Comparison of ENCODE assay signal across 17 cellular contexts in the genomic region with DNA sequence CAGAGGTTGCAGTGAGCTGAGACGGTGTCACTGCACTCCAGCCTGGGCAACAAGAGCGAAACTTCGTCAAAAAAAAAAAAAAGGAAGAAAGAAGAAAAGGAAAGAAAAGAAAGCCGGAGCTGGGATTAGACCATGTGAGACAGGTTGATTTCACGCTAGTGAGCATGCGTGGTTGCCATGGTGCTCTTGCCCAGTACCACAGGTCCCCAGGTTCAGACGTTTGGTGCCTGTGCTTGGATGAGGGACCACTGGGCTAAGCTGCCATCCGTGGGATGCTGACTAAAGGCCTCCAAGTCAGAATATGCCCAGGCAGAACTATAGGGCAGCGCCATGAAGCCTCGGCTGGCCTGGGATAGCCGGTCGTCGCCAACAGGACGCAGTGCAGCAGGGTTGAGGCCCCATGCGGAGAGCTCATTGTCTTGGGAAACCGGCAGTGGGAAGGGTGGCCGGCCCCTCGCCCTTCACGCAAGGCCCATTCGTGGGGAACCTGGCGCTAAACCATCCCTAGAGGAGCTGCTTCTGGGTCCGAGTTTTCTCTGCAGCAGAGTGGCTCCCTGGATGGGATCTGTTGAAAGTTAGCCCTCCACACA. TPM values are rescaled to one million over a fixed set of nuclear protein-coding genes. Genes with fewer than 3 reads are reported as not detected.
DNase-seq lines count a peak whose midpoint lies in the region; ATAC-seq and TF ChIP-seq lines count a peak whose summit lies in the region.
"Had no signal": no experiment of that assay in that cellular context is flagged by ENCODE, and none has a peak within 500 bp of the region (broad histone marks: within the 10 kb centered on the region; RNA-seq: fewer than 3 reads in every experiment).

No MANE protein-coding gene starts in this region.

- no peak overlapping the region for H3K27ac ChIP-seq in endodermal cell (ENCODE audit: low read depth, low read length)
- no peak overlapping the region for H3K27ac ChIP-seq in neuronal stem cell (replicated peaks; ENCODE audit: low read length)
- no peak overlapping the region for H3K27ac ChIP-seq in Karpas-422 (ENCODE audit: low read length)
- no peak overlapping the region for H3K27ac ChIP-seq in body of pancreas
- H3K27ac ChIP-seq: BLaER1 treated with 17β-estradiol and CSF1 and Interleukin-3, amounts not matched to agents 10 nM and 100 nM had no signal

- no peaks in the 10 kb centered on the region for H3K4me1 ChIP-seq in endodermal cell (ENCODE audit: control insufficient read depth, insufficient read depth, low read length)
- no peaks in the 10 kb centered on the region for H3K4me1 ChIP-seq in neuronal stem cell (ENCODE audit: control insufficient read depth in 2 of 2, insufficient read depth in 1 of 2, low read depth in 1 of 2, low read length in 2 of 2)
- H3K4me1 ChIP-seq in Karpas-422 (ENCODE audit: low read length), result peaks cover 13% of the 10 kb centered on the region
- no peaks in the 10 kb centered on the region for H3K4me1 ChIP-seq in body of pancreas
- H3K4me1 ChIP-seq: BLaER1 treated with 17β-estradiol and CSF1 and Interleukin-3, amounts not matched to agents 10 nM and 100 nM had no signal

- H3K18ac ChIP-seq in neuronal stem cell (ENCODE audit: low read length), result no peak overlapping the region

- H2BK15ac ChIP-seq in neuronal stem cell (ENCODE audit: low read length), result no peak overlapping the region

- H3K27ac Mint-ChIP-seq in endodermal cell, result no peak overlapping the region
- H3K27ac Mint-ChIP-seq: CD4-positive, CD25-positive, alpha-beta regulatory T cell had no signal

- ATAC-seq in HG02642 (IDR thresholded peaks at IDR 0.05; ENCODE audit: poor library complexity, unreplicated experiment) (no peak), GM18498 (IDR thresholded peaks at IDR 0.05; ENCODE audit: unreplicated experiment) (no peak), body of pancreas (no peak)

- WGBS in endodermal cell (ENCODE audit: insufficient coverage in 1 of 2, insufficient read length in 1 of 2), 2 experiments, result 79 to 86% methylated on average over 18 to 22 of the region's 22 CpGs
- WGBS in neuronal stem cell (ENCODE audit: extremely low coverage in 2 of 2, insufficient read length in 2 of 2, insufficient replicate concordance in 1 of 2), 2 donors, result no CpG with 5 or more reads among the region's 22 CpGs
- WGBS in body of pancreas, 2 donors, result 74 to 80% methylated on average over 15 to 22 of the region's 22 CpGs

- H3K4ac ChIP-seq in neuronal stem cell (ENCODE audit: low read length), result no peak overlapping the region

- no peak for TF ChIP-seq POLR2A in body of pancreas (IDR thresholded peaks at IDR 0.05)

- H3K4me2 ChIP-seq in neuronal stem cell (ENCODE audit: insufficient read depth, low read length, poor library complexity, severe bottlenecking) (no peak overlapping the region), Karpas-422 (ENCODE audit: low read depth, low read length, poor library complexity, severe bottlenecking) (no peak overlapping the region)
- H3K4me2 ChIP-seq: BLaER1 treated with 17β-estradiol and CSF1 and Interleukin-3, amounts not matched to agents 10 nM and 100 nM had no signal

- H3K9me3 Mint-ChIP-seq in endodermal cell, result peaks cover 33% of the 10 kb centered on the region

- DNase-seq in H7 (peak; percentile 71), endodermal cell (peak; percentile 66), neuronal stem cell (ENCODE audit: low spot score) (no peak), Karpas-422 (no peak), body of pancreas (no peak)
- DNase-seq: ACHN; Calu3; CD4-positive, CD25-positive, alpha-beta regulatory T cell; DMS79; IMR-90; KG1 had no signal

- H3K27me3 ChIP-seq in H7 (ENCODE audit: control insufficient read depth, insufficient read depth, low read length) (no peaks in the 10 kb centered on the region; the same call in 1 of the 2 replicates), endodermal cell (ENCODE audit: control insufficient read depth, insufficient read depth, low read length, poor library complexity, severe bottlenecking) (no peaks in the 10 kb centered on the region), neuronal stem cell (ENCODE audit: control insufficient read depth in 3 of 3, insufficient read depth in 3 of 3, low read depth in 1 of 3, low read length in 3 of 3) (no peaks in the 10 kb centered on the region), Karpas-422 (ENCODE audit: low read length) (no peaks in the 10 kb centered on the region), body of pancreas (no peaks in the 10 kb centered on the region)
- H3K27me3 ChIP-seq: BLaER1 treated with 17β-estradiol and CSF1 and Interleukin-3, amounts not matched to agents 10 nM and 100 nM had no signal

- H3K4me3 ChIP-seq in H7 (ENCODE audit: insufficient read depth, low read depth, low read length), result no peak overlapping the region
- no peak overlapping the region for H3K4me3 ChIP-seq in endodermal cell (ENCODE audit: low read length)
- H3K4me3 ChIP-seq in neuronal stem cell (ENCODE audit: low read length in 2 of 2), result no peak overlapping the region
- no peak overlapping the region for H3K4me3 ChIP-seq in Karpas-422 (ENCODE audit: low read length)
- no peak overlapping the region for H3K4me3 ChIP-seq in body of pancreas
- H3K4me3 ChIP-seq: BLaER1 treated with 17β-estradiol and CSF1 and Interleukin-3, amounts not matched to agents 10 nM and 100 nM had no signal

- H3K36me3 ChIP-seq in H7 (replicated peaks; ENCODE audit: control insufficient read depth, insufficient read depth, low read length) (no peaks in the 10 kb centered on the region), endodermal cell (ENCODE audit: control insufficient read depth, insufficient read depth, low read length) (no peaks in the 10 kb centered on the region), neuronal stem cell (replicated peaks in 1 of 2; ENCODE audit: control insufficient read depth in 2 of 2, insufficient read depth in 2 of 2, low read length in 2 of 2) (no peaks in the 10 kb centered on the region), Karpas-422 (ENCODE audit: insufficient read depth, low read length) (no peaks in the 10 kb centered on the region), body of pancreas (replicated peaks in 1 of 2; ENCODE audit: insufficient read depth in 1 of 2, low read depth in 2 of 2) (no peaks in the 10 kb centered on the region)
- H3K36me3 ChIP-seq: BLaER1 treated with 17β-estradiol and CSF1 and Interleukin-3, amounts not matched to agents 10 nM and 100 nM had no signal

- H2AK5ac ChIP-seq in neuronal stem cell (ENCODE audit: low read depth, low read length), result no peak overlapping the region

- H3K9me3 ChIP-seq in endodermal cell (ENCODE audit: control insufficient read depth, low read length), result peaks cover 3% of the 10 kb centered on the region
- peaks cover 0 to 1% of the 10 kb centered on the region in 2 donors for H3K9me3 ChIP-seq in neuronal stem cell (replicated peaks in 1 of 2; ENCODE audit: control insufficient read depth in 2 of 2, insufficient read depth in 1 of 2, low read depth in 1 of 2, low read length in 2 of 2)
- H3K9me3 ChIP-seq in Karpas-422 (ENCODE audit: low read length), result no peaks in the 10 kb centered on the region
- no peaks in the 10 kb centered on the region for H3K9me3 ChIP-seq in body of pancreas

- no peaks in the 10 kb centered on the region for H3K9me2 ChIP-seq in Karpas-422 (replicated peaks; ENCODE audit: insufficient read depth, low read length)

- H4K8ac ChIP-seq in neuronal stem cell (ENCODE audit: low read depth, low read length), result no peak overlapping the region

- no peaks in the 10 kb centered on the region for H3K4me1 Mint-ChIP-seq in endodermal cell
- H3K4me1 Mint-ChIP-seq: CD4-positive, CD25-positive, alpha-beta regulatory T cell had no signal

- no peak overlapping the region for H2BK5ac ChIP-seq in neuronal stem cell (ENCODE audit: low read length)

- H2AFZ ChIP-seq in neuronal stem cell (ENCODE audit: low read length), result peak overlapping the region; percentile 61
- H2AFZ ChIP-seq in Karpas-422 (ENCODE audit: low read length), result no peak overlapping the region

- no peak overlapping the region for H3K9ac ChIP-seq in endodermal cell (ENCODE audit: extremely low read depth, low read length, poor library complexity, severe bottlenecking)
- H3K9ac ChIP-seq in neuronal stem cell (ENCODE audit: low read depth, low read length, poor library complexity), result no peak overlapping the region
- no peak overlapping the region for H3K9ac ChIP-seq in Karpas-422 (ENCODE audit: low read length)
- H3K9ac ChIP-seq: BLaER1 treated with 17β-estradiol and CSF1 and Interleukin-3, amounts not matched to agents 10 nM and 100 nM had no signal

- H3K23ac ChIP-seq in neuronal stem cell (ENCODE audit: low read depth, low read length, poor library complexity), result no peak overlapping the region

- no peaks in the 10 kb centered on the region for H3K36me3 Mint-ChIP-seq in endodermal cell (ENCODE audit: low read depth)

- peaks cover 6% of the 10 kb centered on the region for H3K27me3 Mint-ChIP-seq in endodermal cell (ENCODE audit: insufficient read depth)
- H3K27me3 Mint-ChIP-seq: CD4-positive, CD25-positive, alpha-beta regulatory T cell had no signal

- no peak overlapping the region for H2BK120ac ChIP-seq in neuronal stem cell (ENCODE audit: low read depth, low read length)

- H3K14ac ChIP-seq in neuronal stem cell (ENCODE audit: low read length), result no peak overlapping the region

- H4K91ac ChIP-seq in neuronal stem cell (ENCODE audit: low read depth, low read length, poor library complexity), result no peak overlapping the region

- no peaks in the 10 kb centered on the region for H3K79me2 ChIP-seq in Karpas-422 (ENCODE audit: low read length)

- no peak overlapping the region for H2BK12ac ChIP-seq in neuronal stem cell (ENCODE audit: low read length)

- H3K79me1 ChIP-seq in neuronal stem cell (ENCODE audit: low read depth, low read length), result no peaks in the 10 kb centered on the region

- H4K20me1 ChIP-seq in Karpas-422 (ENCODE audit: insufficient read depth, low read depth, low read length), result no peaks in the 10 kb centered on the region
- H4K20me1 ChIP-seq: BLaER1 treated with 17β-estradiol and CSF1 and Interleukin-3, amounts not matched to agents 10 nM and 100 nM had no signal

- no peak overlapping the region for H3K4me3 Mint-ChIP-seq in endodermal cell
- H3K4me3 Mint-ChIP-seq: CD4-positive, CD25-positive, alpha-beta regulatory T cell had no signal

- TF ChIP-seq CTCF in endodermal cell (conservative IDR thresholded peaks at IDR 0.05) (no peak), body of pancreas (IDR thresholded peaks at IDR 0.05) (no peak)

- intact Hi-C loops in body of pancreas (cut with DNase I), result no loop called here

RNA-seq across cellular contexts. Expression of gene TEX101, which starts 7.2 kb away (rescaled TPM):
- total RNA-seq in H7 (2014; rRNA removed; shearing (Covaris generic)), result not detected in 2 replicates
- under 1 TPM in 1 of 2 donors, not detected in 1; 0.59 TPM for total RNA-seq in endodermal cell
- polyA plus RNA-seq in endodermal cell (2013, experiment 1 of 2), result not detected
- not detected for polyA plus RNA-seq in endodermal cell (2013, experiment 2 of 2)
- polyA plus RNA-seq in neuronal stem cell (2013, experiment 1 of 2), result not detected
- polyA plus RNA-seq in neuronal stem cell (2013, experiment 2 of 2), result not detected
- not detected in 2 replicates for total RNA-seq in Karpas-422 (2014; rRNA removed; shearing (Covaris generic); ENCODE audit: low replicate concordance)
- not detected for total RNA-seq in body of pancreas
- total RNA-seq: A172; Calu3; CD4-positive, CD25-positive, alpha-beta regulatory T cell; H4; IMR-90 had no signal
- polyA plus RNA-seq: CD4-positive, CD25-positive, alpha-beta regulatory T cell; IMR-90 had no signal

RNA-seq across cellular contexts. Expression of gene CD177, which starts 54.0 kb away (rescaled TPM):
- total RNA-seq in H7 (2014; rRNA removed; shearing (Covaris generic)), result 2.0 and 2.7 TPM in 2 replicates
- total RNA-seq in endodermal cell (1 to 10 TPM; 3.0 to 6.0 TPM), body of pancreas (under 1 TPM in 1 of 2 donors, not detected in 1; 0.52 TPM)
- 2.6 TPM for polyA plus RNA-seq in endodermal cell (2013, experiment 1 of 2)
- 2.2 TPM for polyA plus RNA-seq in endodermal cell (2013, experiment 2 of 2)
- 0.24 TPM for polyA plus RNA-seq in neuronal stem cell (2013, experiment 1 of 2)
- 0.18 TPM for polyA plus RNA-seq in neuronal stem cell (2013, experiment 2 of 2)
- not detected in 2 replicates for total RNA-seq in Karpas-422 (2014; rRNA removed; shearing (Covaris generic); ENCODE audit: low replicate concordance)
- total RNA-seq: CD4-positive, CD25-positive, alpha-beta regulatory T cell; IMR-90 had no signal

RNA-seq across cellular contexts. Expression of gene LYPD3, which starts 57.9 kb away (rescaled TPM):
- 0.11 TPM in 1 of 2 replicates, not detected in the other for total RNA-seq in H7 (2014; rRNA removed; shearing (Covaris generic))
- under 1 TPM; 0.33 to 0.51 TPM for total RNA-seq in endodermal cell
- polyA plus RNA-seq in endodermal cell (2013, experiment 1 of 2), result 1.9 TPM
- polyA plus RNA-seq in endodermal cell (2013, experiment 2 of 2), result 1.4 TPM
- polyA plus RNA-seq in neuronal stem cell (2013, experiment 1 of 2), result 0.59 TPM
- polyA plus RNA-seq in neuronal stem cell (2013, experiment 2 of 2), result 0.68 TPM
- not detected in 2 replicates for total RNA-seq in Karpas-422 (2014; rRNA removed; shearing (Covaris generic); ENCODE audit: low replicate concordance)
- total RNA-seq in body of pancreas, result under 1 TPM in 1 of 2 donors, not detected in 1; 0.26 TPM
- total RNA-seq: A172, G401 had no signal

Comparison
In these comparisons a context has a peak if more than half of its experiments do, and no peak if none do; other contexts are left out.
1. DNase-seq: peak in H7 (single experiment) and endodermal cell (single experiment); none in neuronal stem cell (single experiment), Karpas-422 (single experiment) and body of pancreas (0 of 4).